In genomic region chr9:70260007-70260443, GRCh38 we compare ENCODE assay signal across 8 cellular contexts. TPM values are rescaled to one million over a fixed set of nuclear protein-coding genes. Genes with fewer than 3 reads are reported as not detected.
A peak's percentile ranks its signal among the peaks of the same experiment; 100 is the strongest.
DNase-seq lines count a peak whose midpoint lies in the region; ATAC-seq and TF ChIP-seq lines count a peak whose summit lies in the region.

No MANE protein-coding gene starts in this region.

- H3K4me3 Mint-ChIP-seq in GM23338 (peak overlapping the region; percentile 89), T-helper 17 cell (peak overlapping the region; percentile 97)

- H3K36me3 Mint-ChIP-seq in GM23338 (ENCODE audit: low read depth), result peaks cover 31% of the 10 kb centered on the region
- H3K36me3 Mint-ChIP-seq in T-helper 17 cell (ENCODE audit: low read depth), result peaks cover 13% of the 10 kb centered on the region

- H3K27ac Mint-ChIP-seq in GM23338 (no peak overlapping the region), T-helper 17 cell (peak overlapping the region; percentile 97)

- peak overlapping the region; percentile 95 for H3K4me3 ChIP-seq in GM23338
- H3K4me3 ChIP-seq in fibroblast of villous mesenchyme (ENCODE audit: low read depth, low read length), result peak overlapping the region; percentile 90
- H3K4me3 ChIP-seq in retinal pigment epithelial cell (ENCODE audit: low read length), result peak overlapping the region; percentile 91

- H3K9me3 ChIP-seq in T-helper 17 cell (ENCODE audit: control insufficient read depth, low read length, poor library complexity, severe bottlenecking), result no peaks in the 10 kb centered on the region

- no peak overlapping the region for H3K27ac ChIP-seq in GM23338 (ENCODE audit: low read depth)

- H3K9me3 Mint-ChIP-seq in GM23338, result no peaks in the 10 kb centered on the region

- no peak for DNase-seq in GM23338 (ENCODE audit: low spot score)
- no peak for DNase-seq in T-helper 17 cell
- peak; percentile 35 for DNase-seq in fibroblast of villous mesenchyme (ENCODE audit: low read depth)
- DNase-seq in retinal pigment epithelial cell (ENCODE audit: low read depth), result no peak
- DNase-seq in CD1c-positive myeloid dendritic cell (ENCODE audit: extremely low spot score), result no peak

- peaks cover 44% of the 10 kb centered on the region for H3K4me1 Mint-ChIP-seq in GM23338
- peaks cover 49% of the 10 kb centered on the region for H3K4me1 Mint-ChIP-seq in T-helper 17 cell

- no peaks in the 10 kb centered on the region for H3K9me2 ChIP-seq in GM23338 (ENCODE audit: insufficient read depth)

- peaks cover 16% of the 10 kb centered on the region for H4K20me1 ChIP-seq in GM23338 (replicated peaks; ENCODE audit: insufficient read depth)

- H3K4me1 ChIP-seq in GM23338 (ENCODE audit: insufficient read depth), result peaks cover 33% of the 10 kb centered on the region

- H2AFZ ChIP-seq in GM23338, result no peak overlapping the region

- H3K4me2 ChIP-seq in GM23338, result peak overlapping the region; percentile 90

- ATAC-seq in GM23338, result no peak
- ATAC-seq in T-helper 17 cell, result no peak
- no peak for ATAC-seq in HG03039 (IDR thresholded peaks at IDR 0.05; ENCODE audit: unreplicated experiment)
- ATAC-seq in GM18861 (IDR thresholded peaks at IDR 0.05; ENCODE audit: unreplicated experiment), result no peak
- no peak for ATAC-seq in HG03469 (IDR thresholded peaks at IDR 0.05; ENCODE audit: unreplicated experiment)

- no peaks in the 10 kb centered on the region for H3F3A ChIP-seq in GM23338 (replicated peaks; ENCODE audit: low read depth)

- H3K27me3 Mint-ChIP-seq in GM23338 (ENCODE audit: insufficient read depth, low read depth, poor library complexity) (no peaks in the 10 kb centered on the region), T-helper 17 cell (no peaks in the 10 kb centered on the region)

- no peaks in the 10 kb centered on the region for H3K27me3 ChIP-seq in GM23338 (ENCODE audit: insufficient read depth)

- TF ChIP-seq CTCF in GM23338 (conservative IDR thresholded peaks at IDR 0.05; ENCODE audit: low read depth in 2 of 2) (no peak), fibroblast of villous mesenchyme (IDR thresholded peaks at IDR 0.05; ENCODE audit: insufficient read depth, low read depth, low read length) (no peak), retinal pigment epithelial cell (conservative IDR thresholded peaks at IDR 0.05; ENCODE audit: low read depth, low read length) (no peak)

- peaks cover 15% of the 10 kb centered on the region for H3K36me3 ChIP-seq in GM23338 (ENCODE audit: insufficient read depth)

- peaks cover 56% of the 10 kb centered on the region for H3K79me2 ChIP-seq in GM23338 (replicated peaks; ENCODE audit: insufficient read depth)

TF ChIP-seq in GM23338, 12 proteins besides CTCF, POLR2A, EP300 and RAD21 (continues in another document):
- TF ChIP-seq ZNF114 (CRISPR knock-in tag; IDR thresholded peaks at IDR 0.05), result no peak
- TF ChIP-seq POLR2AphosphoS5 (IDR thresholded peaks at IDR 0.05; ENCODE audit: low read depth), result no peak
- TF ChIP-seq CREB1 (CRISPR knock-in tag; IDR thresholded peaks at IDR 0.05; ENCODE audit: low read depth), result no peak
- TF ChIP-seq ZNF331 (CRISPR knock-in tag; IDR thresholded peaks at IDR 0.05; ENCODE audit: low read depth), result no peak
- no peak for TF ChIP-seq EZH2phosphoT487 (IDR thresholded peaks at IDR 0.05; ENCODE audit: unreplicated experiment)
- no peak for TF ChIP-seq JUNB (IDR thresholded peaks at IDR 0.05; ENCODE audit: unreplicated experiment)
- no peak for TF ChIP-seq STAT1 (IDR thresholded peaks at IDR 0.05; ENCODE audit: unreplicated experiment)
- TF ChIP-seq, protein P1, sequence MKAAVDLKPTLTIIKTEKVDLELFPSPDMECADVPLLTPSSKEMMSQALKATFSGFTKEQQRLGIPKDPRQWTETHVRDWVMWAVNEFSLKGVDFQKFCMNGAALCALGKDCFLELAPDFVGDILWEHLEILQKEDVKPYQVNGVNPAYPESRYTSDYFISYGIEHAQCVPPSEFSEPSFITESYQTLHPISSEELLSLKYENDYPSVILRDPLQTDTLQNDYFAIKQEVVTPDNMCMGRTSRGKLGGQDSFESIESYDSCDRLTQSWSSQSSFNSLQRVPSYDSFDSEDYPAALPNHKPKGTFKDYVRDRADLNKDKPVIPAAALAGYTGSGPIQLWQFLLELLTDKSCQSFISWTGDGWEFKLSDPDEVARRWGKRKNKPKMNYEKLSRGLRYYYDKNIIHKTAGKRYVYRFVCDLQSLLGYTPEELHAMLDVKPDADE (IDR thresholded peaks at IDR 0.05), result no peak
- no peak for TF ChIP-seq EZH2 (IDR thresholded peaks at IDR 0.05; ENCODE audit: low read depth, unreplicated experiment)
- no peak for TF ChIP-seq NANOG (IDR thresholded peaks at IDR 0.05; ENCODE audit: borderline replicate concordance)
- TF ChIP-seq, protein P2, sequence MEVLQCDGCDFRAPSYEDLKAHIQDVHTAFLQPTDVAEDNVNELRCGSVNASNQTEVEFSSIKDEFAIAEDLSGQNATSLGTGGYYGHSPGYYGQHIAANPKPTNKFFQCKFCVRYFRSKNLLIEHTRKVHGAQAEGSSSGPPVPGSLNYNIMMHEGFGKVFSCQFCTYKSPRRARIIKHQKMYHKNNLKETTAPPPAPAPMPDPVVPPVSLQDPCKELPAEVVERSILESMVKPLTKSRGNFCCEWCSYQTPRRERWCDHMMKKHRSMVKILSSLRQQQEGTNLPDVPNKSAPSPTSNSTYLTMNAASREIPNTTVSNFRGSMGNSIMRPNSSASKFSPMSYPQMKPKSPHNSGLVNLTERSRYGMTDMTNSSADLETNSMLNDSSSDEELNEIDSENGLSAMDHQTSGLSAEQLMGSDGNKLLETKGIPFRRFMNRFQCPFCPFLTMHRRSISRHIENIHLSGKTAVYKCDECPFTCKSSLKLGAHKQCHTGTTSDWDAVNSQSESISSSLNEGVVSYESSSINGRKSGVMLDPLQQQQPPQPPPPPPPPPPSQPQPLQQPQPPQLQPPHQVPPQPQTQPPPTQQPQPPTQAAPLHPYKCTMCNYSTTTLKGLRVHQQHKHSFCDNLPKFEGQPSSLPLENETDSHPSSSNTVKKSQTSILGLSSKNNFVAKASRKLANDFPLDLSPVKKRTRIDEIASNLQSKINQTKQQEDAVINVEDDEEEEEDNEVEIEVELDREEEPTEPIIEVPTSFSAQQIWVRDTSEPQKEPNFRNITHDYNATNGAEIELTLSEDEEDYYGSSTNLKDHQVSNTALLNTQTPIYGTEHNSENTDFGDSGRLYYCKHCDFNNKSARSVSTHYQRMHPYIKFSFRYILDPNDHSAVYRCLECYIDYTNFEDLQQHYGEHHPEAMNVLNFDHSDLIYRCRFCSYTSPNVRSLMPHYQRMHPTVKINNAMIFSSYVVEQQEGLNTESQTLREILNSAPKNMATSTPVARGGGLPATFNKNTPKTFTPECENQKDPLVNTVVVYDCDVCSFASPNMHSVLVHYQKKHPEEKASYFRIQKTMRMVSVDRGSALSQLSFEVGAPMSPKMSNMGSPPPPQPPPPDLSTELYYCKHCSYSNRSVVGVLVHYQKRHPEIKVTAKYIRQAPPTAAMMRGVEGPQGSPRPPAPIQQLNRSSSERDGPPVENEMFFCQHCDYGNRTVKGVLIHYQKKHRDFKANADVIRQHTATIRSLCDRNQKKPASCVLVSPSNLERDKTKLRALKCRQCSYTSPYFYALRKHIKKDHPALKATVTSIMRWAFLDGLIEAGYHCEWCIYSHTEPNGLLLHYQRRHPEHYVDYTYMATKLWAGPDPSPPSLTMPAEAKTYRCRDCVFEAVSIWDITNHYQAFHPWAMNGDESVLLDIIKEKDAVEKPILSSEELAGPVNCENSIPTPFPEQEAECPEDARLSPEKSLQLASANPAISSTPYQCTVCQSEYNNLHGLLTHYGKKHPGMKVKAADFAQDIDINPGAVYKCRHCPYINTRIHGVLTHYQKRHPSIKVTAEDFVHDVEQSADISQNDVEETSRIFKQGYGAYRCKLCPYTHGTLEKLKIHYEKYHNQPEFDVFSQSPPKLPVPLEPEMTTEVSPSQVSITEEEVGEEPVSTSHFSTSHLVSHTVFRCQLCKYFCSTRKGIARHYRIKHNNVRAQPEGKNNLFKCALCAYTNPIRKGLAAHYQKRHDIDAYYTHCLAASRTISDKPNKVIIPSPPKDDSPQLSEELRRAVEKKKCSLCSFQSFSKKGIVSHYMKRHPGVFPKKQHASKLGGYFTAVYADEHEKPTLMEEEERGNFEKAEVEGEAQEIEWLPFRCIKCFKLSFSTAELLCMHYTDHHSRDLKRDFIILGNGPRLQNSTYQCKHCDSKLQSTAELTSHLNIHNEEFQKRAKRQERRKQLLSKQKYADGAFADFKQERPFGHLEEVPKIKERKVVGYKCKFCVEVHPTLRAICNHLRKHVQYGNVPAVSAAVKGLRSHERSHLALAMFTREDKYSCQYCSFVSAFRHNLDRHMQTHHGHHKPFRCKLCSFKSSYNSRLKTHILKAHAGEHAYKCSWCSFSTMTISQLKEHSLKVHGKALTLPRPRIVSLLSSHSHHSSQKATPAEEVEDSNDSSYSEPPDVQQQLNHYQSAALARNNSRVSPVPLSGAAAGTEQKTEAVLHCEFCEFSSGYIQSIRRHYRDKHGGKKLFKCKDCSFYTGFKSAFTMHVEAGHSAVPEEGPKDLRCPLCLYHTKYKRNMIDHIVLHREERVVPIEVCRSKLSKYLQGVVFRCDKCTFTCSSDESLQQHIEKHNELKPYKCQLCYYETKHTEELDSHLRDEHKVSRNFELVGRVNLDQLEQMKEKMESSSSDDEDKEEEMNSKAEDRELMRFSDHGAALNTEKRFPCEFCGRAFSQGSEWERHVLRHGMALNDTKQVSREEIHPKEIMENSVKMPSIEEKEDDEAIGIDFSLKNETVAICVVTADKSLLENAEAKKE (CRISPR knock-in tag; IDR thresholded peaks at IDR 0.05), result no peak

RNA-seq across cellular contexts. Expression of gene SMC5, which starts 1.2 kb away (rescaled TPM):
- total RNA-seq in GM23338 (2014; rRNA removed; shearing (Covaris generic)), result 25.5 and 29.0 TPM in 2 replicates
- 14.8 and 27.9 TPM in 2 replicates for polyA plus RNA-seq in GM23338 (2016; fragmentation: Nextera tagmentation; extraction: Ambion mirVana)
- 10 to 100 TPM; 26.5 to 31.1 TPM for total RNA-seq in T-helper 17 cell
- 32.9 and 39.3 TPM in 2 replicates for total RNA-seq in fibroblast of villous mesenchyme
